ENCODE assay signal across 8 cellular contexts in genomic region chr6:5260661-5261544, GRCh38.
A peak's percentile ranks its signal among the peaks of the same experiment; 100 is the strongest.
DNase-seq lines count a peak whose midpoint lies in the region; ATAC-seq and TF ChIP-seq lines count a peak whose summit lies in the region.

TSS of gene FARS2 (plus strand) at chr6:5261513.
TSS of gene LYRM4 (minus strand) at chr6:5260950. CDS start at chr6:5260733, 217 bp downstream.

- peak; percentile 38 for TF ChIP-seq CTCF in choroid plexus epithelial cell (conservative IDR thresholded peaks at IDR 0.05; ENCODE audit: low read depth, low read length)

- peak within 1 kb of the TSS; percentile 96 for H3K4me3 ChIP-seq in choroid plexus epithelial cell (ENCODE audit: low read depth, low read length)

- ATAC-seq in HG03439 (IDR thresholded peaks at IDR 0.05; ENCODE audit: unreplicated experiment), result peak; percentile 82

- DNase-seq in Ammon's horn (ENCODE audit: low spot score), result peak; percentile 94
- DNase-seq in GM19238 (ENCODE audit: insufficient read length, low spot score), result peak; percentile 69
- peak; percentile 85 to 86 for DNase-seq in NCI-H524 (lab: John Stamatoyannopoulos, UW)
- peak; percentile 91 to 93 for DNase-seq in activated CD4-positive, alpha-beta T cell treated with anti-CD3 and anti-CD28 coated beads for 4 hours
- DNase-seq in choroid plexus epithelial cell (ENCODE audit: low read depth), result peak; percentile 88
- peak; percentile 91 for DNase-seq in kidney tubule cell (ENCODE audit: low spot score)
- peak; percentile 74 to 84 for DNase-seq in stimulated activated CD4-positive, alpha-beta T cell treated with anti-CD3 and anti-CD28 coated beads, Interleukin-1b, Interleukin-23, amount 100 ng/mL, for 1 hour (ENCODE audit: low read depth in 2 of 2)

Comparison
In these comparisons a context has a peak if more than half of its experiments do, and no peak if none do; other contexts are left out.
1. Peak in every context shown above with its lines: DNase-seq, ATAC-seq and H3K4me3 ChIP-seq.